ENCODE assay signal across 36 cellular contexts in the genomic region with DNA sequence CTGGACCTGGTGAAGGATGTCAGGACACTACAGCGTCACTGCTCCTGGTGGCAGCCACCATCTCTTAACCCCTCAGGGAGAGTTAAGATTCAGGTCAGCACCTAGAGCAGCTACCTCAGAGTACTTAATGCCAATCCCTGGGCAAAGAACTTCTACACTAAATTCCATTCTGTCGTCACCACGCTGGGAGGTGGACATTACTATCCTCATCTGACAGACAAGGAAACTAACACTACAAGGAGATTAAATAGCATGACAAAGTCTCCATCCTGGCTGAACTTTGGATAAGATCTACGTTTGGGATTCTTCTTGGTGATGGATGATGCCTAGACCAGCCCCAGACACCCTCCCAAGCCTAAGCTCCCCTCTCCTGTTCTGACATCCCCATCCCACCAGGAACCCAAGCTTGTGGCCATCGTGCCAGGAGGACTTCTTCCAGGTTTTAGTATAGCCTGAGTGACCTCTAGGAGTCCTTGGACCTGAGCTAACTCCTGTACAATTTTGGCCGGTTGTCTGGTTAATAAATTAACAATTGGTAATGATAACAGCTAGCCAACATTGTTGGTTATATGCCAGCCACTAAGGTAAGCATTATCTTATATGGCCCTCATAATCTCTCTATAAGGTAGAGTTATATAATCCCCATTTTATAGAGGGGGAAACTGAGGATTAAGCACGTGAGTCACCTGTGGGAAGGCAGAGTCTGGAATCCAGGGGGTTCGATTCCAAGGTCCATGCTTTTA.
"Had no signal": no experiment of that assay in that cellular context is flagged by ENCODE, and none has a peak within 500 bp of the region (broad histone marks: within the 10 kb centered on the region; RNA-seq: fewer than 3 reads in every experiment).

No MANE protein-coding gene starts in this region.

- H3K4me3 ChIP-seq: cardiac muscle cell, PC-9 had no signal

- ATAC-seq: activated CD8-positive, alpha-beta memory T cell treated with anti-CD3 and anti-CD28 coated beads, Interleukin-2, amount 10 ng/mL, durations not matched to agents 7 days and 5 days; activated naive CD4-positive, alpha-beta T cell treated with anti-CD3 and anti-CD28 coated beads, Interleukin-2, amount 50 U/mL, for 72 hours; activated naive CD8-positive, alpha-beta T cell treated with anti-CD3 and anti-CD28 coated beads, Interleukin-2, amount 50 U/mL, for 24 hours; activated T-cell treated with anti-CD3 and anti-CD28 coated beads, Interleukin-2, amount 50 U/mL, for 72 hours; Right ventricle myocardium inferior had no signal

- H3K36me3 ChIP-seq: brain microvascular endothelial cell, cardiac muscle cell had no signal

- DNase-seq: activated B cell treated with CpG ODN at 0.5 μM for 24 hours; activated CD4-positive, alpha-beta memory T cell treated with anti-CD3 and anti-CD28 coated beads, Interleukin-2, amount 10 ng/mL, durations not matched to agents 7 days and 5 days; activated CD4-positive, alpha-beta T cell treated with anti-CD3 and anti-CD28 coated beads for 1 hour; activated CD4-positive, alpha-beta T cell treated with anti-CD3 and anti-CD28 coated beads for 48 hours; activated CD8-positive, alpha-beta memory T cell treated with anti-CD3 and anti-CD28 coated beads for 24 hours; activated CD8-positive, alpha-beta memory T cell treated with anti-CD3 and anti-CD28 coated beads, Interleukin-2, amount 10 ng/mL, durations not matched to agents 7 days and 5 days; activated gamma-delta T cell; activated naive CD4-positive, alpha-beta T cell treated with anti-CD3 and anti-CD28 coated beads for 36 hours; activated naive CD8-positive, alpha-beta T cell treated with anti-CD3 and anti-CD28 coated beads, Interleukin-2, amount 50 U/mL, for 24 hours; activated T-cell treated with anti-CD3 and anti-CD28 coated beads, Interleukin-2, amount 50 U/mL, for 1 hour; activated T-cell treated with anti-CD3 and anti-CD28 coated beads, Interleukin-2, amount 50 U/mL, for 72 hours; anterior cingulate cortex; brain microvascular endothelial cell; Karpas-422; KBM-7; NCI-H1092 treated with DMSO at 0.1 percent for 48 hours; NCI-H146; NCI-H187; NCI-H2029 treated with DMSO at 0.1 percent for 48 hours; NCI-H2107; NCI-H2171; NCI-H510A; NCI-H526; NCI-H748 treated with DMSO at 0.1 percent for 48 hours; NK-92 treated with Interleukin-12 subunit alpha and Interleukin-12 subunit beta, amount 100 ng/mL, for 24 hours; PC-9; SIG-M5; SW 1271; T-helper 1 cell; T-helper 2 cell; T-helper 9 cell had no signal

- H3K27ac ChIP-seq: brain microvascular endothelial cell, cardiac muscle cell, PC-9, RWPE1, VCaP had no signal

- H3K27me3 ChIP-seq: brain microvascular endothelial cell, cardiac muscle cell had no signal
